ENCODE assay signal across 1 cellular context in genomic region chr5:143405063-143405746, GRCh38.
A peak's percentile ranks its signal among the peaks of the same experiment; 100 is the strongest.
TF ChIP-seq lines count a peak whose summit lies in the region.

No MANE protein-coding gene starts in this region.

TF ChIP-seq in HepG2, 621 proteins besides CTCF, POLR2A, EP300 and RAD21 (continued from another document and continues in another):
- TF ChIP-seq ZHX1 (CRISPR knock-in tag; IDR thresholded peaks at IDR 0.05; ENCODE audit: low read depth) (peak; percentile 98), KLF11 (CRISPR knock-in tag; IDR thresholded peaks at IDR 0.05) (no peak), AGO1 (IDR thresholded peaks at IDR 0.05; ENCODE audit: low read depth, low read length, poor library complexity, severe bottlenecking) (peak; percentile 45), RFXANK (CRISPR knock-in tag; IDR thresholded peaks at IDR 0.05) (peak; percentile 43; the same call in 1 of the 2 replicates), ZNF18 (CRISPR knock-in tag; IDR thresholded peaks at IDR 0.05; ENCODE audit: insufficient replicate concordance) (peak; percentile 48), SMAD3 (CRISPR knock-in tag; IDR thresholded peaks at IDR 0.05) (peak; percentile 69), ZNF841 (CRISPR knock-in tag; IDR thresholded peaks at IDR 0.05; ENCODE audit: borderline replicate concordance) (no peak), GTF3A (CRISPR knock-in tag; conservative IDR thresholded peaks at IDR 0.05) (no peak), SIN3B (IDR thresholded peaks at IDR 0.05; ENCODE audit: low read length) (no peak), ZNF772 (CRISPR knock-in tag; IDR thresholded peaks at IDR 0.05) (0 out of 2 replicates have a peak, but pooled peaks have one; percentile 25), SNAPC5 (CRISPR knock-in tag; IDR thresholded peaks at IDR 0.05; ENCODE audit: borderline replicate concordance) (no peak), TAF1 (CRISPR knock-in tag; IDR thresholded peaks at IDR 0.05) (peak; percentile 95), JARID2 (CRISPR knock-in tag; IDR thresholded peaks at IDR 0.05; ENCODE audit: insufficient replicate concordance) (no peak), MTF1 (CRISPR knock-in tag; IDR thresholded peaks at IDR 0.05) (no peak), CEBPB (IDR thresholded peaks at IDR 0.05; ENCODE audit: borderline replicate concordance, low read depth, low read length) (no peak), RNF2 (conservative IDR thresholded peaks at IDR 0.05; ENCODE audit: low read depth) (no peak; the same call in 1 of the 2 replicates), ZNF354B (CRISPR knock-in tag; IDR thresholded peaks at IDR 0.05) (no peak; the same call in 1 of the 2 replicates), TSC22D2 (CRISPR knock-in tag; IDR thresholded peaks at IDR 0.05; ENCODE audit: borderline replicate concordance) (no peak; the same call in 1 of the 2 replicates), ZFP36 (IDR thresholded peaks at IDR 0.05; ENCODE audit: borderline replicate concordance, low read depth, low read length, partially characterized antibody) (no peak), RBM22 (optimal IDR thresholded peaks at IDR 0.05; ENCODE audit: low read length) (no peak), PAXIP1 (CRISPR knock-in tag; conservative IDR thresholded peaks at IDR 0.05) (no peak; the same call in 1 of the 2 replicates), EZH2 (conservative IDR thresholded peaks at IDR 0.05; ENCODE audit: low read depth, low read length) (no peak), ZNF34 (CRISPR knock-in tag; IDR thresholded peaks at IDR 0.05; ENCODE audit: borderline replicate concordance) (0 out of 2 replicates have a peak, but pooled peaks have one; percentile 66), TP53 (CRISPR knock-in tag; conservative IDR thresholded peaks at IDR 0.05) (no peak), ZNF790 (CRISPR knock-in tag; IDR thresholded peaks at IDR 0.05; ENCODE audit: borderline replicate concordance) (no peak), ZNF589 (CRISPR knock-in tag; conservative IDR thresholded peaks at IDR 0.05) (peak; percentile 14; the same call in 1 of the 2 replicates), MXD1 (CRISPR knock-in tag; IDR thresholded peaks at IDR 0.05) (no peak), ZNF598 (CRISPR knock-in tag; IDR thresholded peaks at IDR 0.05; ENCODE audit: borderline replicate concordance) (0 out of 2 replicates have a peak, but pooled peaks have one; percentile 47), GZF1 (CRISPR knock-in tag; IDR thresholded peaks at IDR 0.05) (no peak), SAP130 (CRISPR knock-in tag; IDR thresholded peaks at IDR 0.05; ENCODE audit: low read depth) (peak; percentile 51; the same call in 1 of the 2 replicates), ZNF816 (CRISPR knock-in tag; IDR thresholded peaks at IDR 0.05; ENCODE audit: borderline replicate concordance) (peak; percentile 70; the same call in 1 of the 2 replicates), E2F1 (CRISPR knock-in tag; IDR thresholded peaks at IDR 0.05) (no peak), HOXA7 (CRISPR knock-in tag; IDR thresholded peaks at IDR 0.05) (no peak), SSRP1 (CRISPR knock-in tag; IDR thresholded peaks at IDR 0.05) (no peak), CENPX (CRISPR knock-in tag; IDR thresholded peaks at IDR 0.05) (no peak), NFATC3 (CRISPR knock-in tag; IDR thresholded peaks at IDR 0.05) (0 out of 2 replicates have a peak, but pooled peaks have one; percentile 63), ZNF136 (CRISPR knock-in tag; IDR thresholded peaks at IDR 0.05; ENCODE audit: low read depth) (0 out of 2 replicates have a peak, but pooled peaks have one; percentile 54), ZNF121 (CRISPR knock-in tag; IDR thresholded peaks at IDR 0.05) (no peak), DNMT1 (CRISPR knock-in tag; IDR thresholded peaks at IDR 0.05) (no peak), TGIF2 (CRISPR knock-in tag; IDR thresholded peaks at IDR 0.05) (no peak), TFE3 (CRISPR knock-in tag; IDR thresholded peaks at IDR 0.05) (peak; percentile 53), EEA1 (CRISPR knock-in tag; IDR thresholded peaks at IDR 0.05; ENCODE audit: borderline replicate concordance) (no peak), ZNF550 (CRISPR knock-in tag; IDR thresholded peaks at IDR 0.05; ENCODE audit: borderline replicate concordance) (no peak), GLI4 (CRISPR knock-in tag; IDR thresholded peaks at IDR 0.05; ENCODE audit: borderline replicate concordance) (peak; percentile 93), SMARCC2 (IDR thresholded peaks at IDR 0.05) (no peak), NFE2L2 (IDR thresholded peaks at IDR 0.05; ENCODE audit: low read length) (no peak), DPF2 (CRISPR knock-in tag; IDR thresholded peaks at IDR 0.05; ENCODE audit: borderline replicate concordance, low read depth) (0 out of 2 replicates have a peak, but pooled peaks have one; percentile 21), NONO (IDR thresholded peaks at IDR 0.05) (no peak), NONO (CRISPR knock-in tag; conservative IDR thresholded peaks at IDR 0.05) (no peak; the same call in 1 of the 2 replicates), ZNF543 (CRISPR knock-in tag; IDR thresholded peaks at IDR 0.05) (peak; percentile 58; the same call in 1 of the 2 replicates), STAT5B (CRISPR knock-in tag; IDR thresholded peaks at IDR 0.05) (no peak), XBP1 (CRISPR knock-in tag; IDR thresholded peaks at IDR 0.05) (no peak), TBX3 (IDR thresholded peaks at IDR 0.05; ENCODE audit: borderline replicate concordance) (no peak), SKIL (CRISPR knock-in tag; IDR thresholded peaks at IDR 0.05; ENCODE audit: borderline replicate concordance) (no peak), CHD4 (IDR thresholded peaks at IDR 0.05; ENCODE audit: borderline replicate concordance, low read length) (no peak), BCL6 (CRISPR knock-in tag; IDR thresholded peaks at IDR 0.05) (peak; percentile 47; the same call in 1 of the 2 replicates), ZNF30 (CRISPR knock-in tag; IDR thresholded peaks at IDR 0.05) (no peak), RAD51 (IDR thresholded peaks at IDR 0.05; ENCODE audit: borderline replicate concordance) (no peak), HMG20A (CRISPR knock-in tag; IDR thresholded peaks at IDR 0.05; ENCODE audit: borderline replicate concordance) (no peak), ZNF552 (CRISPR knock-in tag; IDR thresholded peaks at IDR 0.05; ENCODE audit: borderline replicate concordance) (0 out of 2 replicates have a peak, but pooled peaks have one; percentile 39)
- TF ChIP-seq, protein P1, sequence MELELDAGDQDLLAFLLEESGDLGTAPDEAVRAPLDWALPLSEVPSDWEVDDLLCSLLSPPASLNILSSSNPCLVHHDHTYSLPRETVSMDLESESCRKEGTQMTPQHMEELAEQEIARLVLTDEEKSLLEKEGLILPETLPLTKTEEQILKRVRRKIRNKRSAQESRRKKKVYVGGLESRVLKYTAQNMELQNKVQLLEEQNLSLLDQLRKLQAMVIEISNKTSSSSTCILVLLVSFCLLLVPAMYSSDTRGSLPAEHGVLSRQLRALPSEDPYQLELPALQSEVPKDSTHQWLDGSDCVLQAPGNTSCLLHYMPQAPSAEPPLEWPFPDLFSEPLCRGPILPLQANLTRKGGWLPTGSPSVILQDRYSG (CRISPR knock-in tag; IDR thresholded peaks at IDR 0.05): no peak
